Comparison of ENCODE assay signal across 1 cellular context in the genomic region with DNA sequence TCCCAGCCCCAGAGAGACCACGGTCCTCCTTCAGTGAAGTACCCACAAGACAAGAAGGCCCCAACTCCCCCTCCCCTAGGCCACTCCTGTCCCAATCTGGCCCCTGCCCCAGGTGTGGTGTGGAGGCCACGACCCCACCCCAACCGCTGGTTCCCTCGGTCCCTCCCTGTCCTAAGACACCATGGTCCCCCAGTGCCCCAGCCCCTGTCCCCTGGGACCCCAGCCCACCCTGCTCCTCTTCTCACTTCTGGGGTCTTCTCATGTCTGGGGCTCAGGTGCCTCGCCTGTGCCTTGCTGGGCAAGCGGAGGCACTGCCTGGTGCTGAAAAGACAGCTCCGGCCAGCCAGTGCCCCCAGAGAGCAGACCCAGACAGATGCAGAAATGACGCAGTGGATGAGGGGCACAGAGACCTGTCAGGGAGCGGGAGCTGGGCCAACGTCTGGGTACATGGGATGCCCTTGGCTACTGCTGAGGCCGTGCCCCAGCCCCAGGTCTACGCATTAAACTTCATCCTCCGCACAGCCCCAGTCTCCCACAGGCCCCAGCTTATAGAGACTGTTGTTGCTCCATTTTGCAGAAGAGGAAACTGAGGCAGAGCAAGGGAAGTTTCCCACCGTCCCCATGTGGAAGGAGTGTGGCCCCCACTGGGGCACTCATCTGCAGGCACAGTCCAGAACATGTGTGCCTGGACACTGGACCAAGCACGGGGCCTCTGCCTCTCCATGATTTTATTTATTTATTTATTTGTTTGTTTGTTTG.
TF ChIP-seq lines count a peak whose summit lies in the region.

No MANE protein-coding gene starts in this region.

TF ChIP-seq in HepG2, 621 proteins besides CTCF, POLR2A, EP300 and RAD21:
- TF ChIP-seq ZNF619 (CRISPR knock-in tag; IDR thresholded peaks at IDR 0.05) (no peak), ZNF629 (CRISPR knock-in tag; conservative IDR thresholded peaks at IDR 0.05) (peak; percentile 55; the same call in 1 of the 2 replicates), REST (IDR thresholded peaks at IDR 0.05; ENCODE audit: borderline replicate concordance in 1 of 2, low read depth in 1 of 2, low read length in 2 of 2) (peak in 1 of 2 experiments; percentile 71)
